8 cellular contexts compared by ENCODE assay signal in the genomic region with DNA sequence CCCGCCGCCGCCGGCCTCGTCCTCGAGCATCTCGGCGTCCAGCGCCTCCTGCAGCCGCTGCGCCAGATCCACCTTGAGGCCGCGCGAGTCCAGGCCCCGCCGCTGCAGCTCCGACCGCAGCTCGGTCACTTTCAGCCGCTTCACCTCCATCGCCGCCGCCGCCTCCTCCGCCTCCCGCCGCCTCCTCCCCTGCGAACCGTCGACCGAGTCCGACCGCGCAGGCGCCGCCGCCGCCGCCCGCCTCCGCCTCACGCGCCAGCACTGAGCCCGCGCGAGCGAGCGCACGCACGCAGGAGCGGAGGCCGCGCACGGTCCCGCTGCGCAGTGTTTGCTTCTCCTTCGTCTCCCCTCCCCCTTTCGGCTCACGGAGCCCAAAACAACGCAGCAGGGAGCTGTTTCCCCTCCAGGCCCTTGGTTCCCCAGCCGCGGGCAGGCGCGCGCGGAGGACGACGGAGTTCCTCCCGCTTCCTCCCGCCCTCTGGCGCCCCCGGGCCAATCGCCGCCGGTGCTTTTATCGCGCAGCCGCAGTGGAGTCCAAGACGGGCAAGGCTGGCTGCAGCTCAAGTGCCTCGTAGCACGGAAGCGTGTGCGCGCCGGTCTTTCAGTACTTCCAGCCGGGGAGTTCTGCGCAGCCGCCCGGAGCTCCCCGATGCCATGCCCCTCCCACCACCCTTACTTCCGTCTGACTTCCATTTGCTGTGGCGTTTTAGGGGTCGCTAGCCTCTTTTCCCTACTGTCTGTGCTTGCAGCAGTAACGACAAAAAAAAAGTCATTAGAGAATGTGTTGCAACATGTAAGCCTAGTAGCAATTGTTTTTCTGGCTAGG. TPM values are rescaled to one million over a fixed set of nuclear protein-coding genes. Genes with fewer than 3 reads are reported as not detected.
A peak's percentile ranks its signal among the peaks of the same experiment; 100 is the strongest.
DNase-seq lines count a peak whose midpoint lies in the region; ATAC-seq and TF ChIP-seq lines count a peak whose summit lies in the region.

A gene (minus strand): TSS at position 451 of the 826 bp plus-strand sequence. CDS start 301 bp downstream, at position 150.

- WGBS in IMR-90 (ENCODE audit: extremely low coverage in 2 of 2, insufficient read length in 1 of 2), 2 experiments: 0% methylated on average over 4 of the region's 94 CpGs; no CpG with 5 or more reads in 1 of the 2 experiments

- H2AK9ac ChIP-seq in IMR-90 (replicated peaks; ENCODE audit: low read depth, low read length, poor library complexity): peak within 1 kb of the TSS; percentile 99

- dilution Hi-C loops in IMR-90 (cut with HindIII; ENCODE audit: low sequenced_read_pairs, unreplicated experiment): no loop called here

- POLR2A ChIA-PET in IMR-90 (lab: Charles Lee; ENCODE audit: unreplicated experiment): interaction anchor here (0.8 to 1.8 kb wide), 7 partner anchors 9 to 129 kb away, joined by 3 to 7 read pairs (median 5); a partner anchor contains a TSS

- H3K23ac ChIP-seq in IMR-90 (ENCODE audit: low read depth, low read length): peak within 1 kb of the TSS; percentile 98

- H4K20me1 ChIP-seq in IMR-90 (ENCODE audit: insufficient read depth, low read length): peaks cover 42% of the 10 kb centered on the region

- H3K56ac ChIP-seq in IMR-90 (ENCODE audit: extremely low read depth, insufficient read depth, low read length): peak within 1 kb of the TSS; percentile 99

- peak within 1 kb of the TSS; percentile 99 for H4K91ac ChIP-seq in IMR-90 (ENCODE audit: insufficient read depth, low read depth, low read length)

- H3K27ac ChIP-seq in IMR-90 (ENCODE audit: insufficient read depth, low read length): peak within 1 kb of the TSS; percentile 96

- H3K9me1 ChIP-seq in IMR-90 (ENCODE audit: insufficient read depth, low read length): 0 out of 2 replicates have a peak, but pooled peaks cover under 1% of the 10 kb centered on the region

- ATAC-seq in GM21528 (IDR thresholded peaks at IDR 0.05; ENCODE audit: low FRiP score, unreplicated experiment): peak; percentile 63
- peak; percentile 85 for ATAC-seq in IMR-90 (ENCODE audit: low read depth)

- H2BK120ac ChIP-seq in IMR-90 (ENCODE audit: low read depth, low read length): peak within 1 kb of the TSS; percentile 95

- CTCF ChIA-PET in IMR-90 (lab: Yijun Ruan, JAX): interaction anchor here (0.6 kb wide), 1 partner anchor 133 kb away, joined by 4 read pairs; no protein-coding TSS in a partner anchor

- H2BK15ac ChIP-seq in IMR-90 (ENCODE audit: low read depth, low read length): peak within 1 kb of the TSS; percentile 93; the same call in 1 of the 3 replicates

- peak within 1 kb of the TSS; percentile 94 for H2AK5ac ChIP-seq in IMR-90 (ENCODE audit: low read depth, low read length)

- in situ Hi-C loops in IMR-90 (cut with MboI; ENCODE audit: low sequenced_read_pairs): no loop called here

- peak within 1 kb of the TSS; percentile 98 for H3K4ac ChIP-seq in IMR-90 (ENCODE audit: low read depth, low read length)

- peaks cover 4% of the 10 kb centered on the region for H3K4me1 ChIP-seq in IMR-90 (ENCODE audit: control insufficient read depth, insufficient read depth, low read length)

- H2AFZ ChIP-seq in IMR-90 (replicated peaks; ENCODE audit: low read length, poor library complexity): peak within 1 kb of the TSS; percentile 98

- H3K4me3 ChIP-seq in IMR-90 (ENCODE audit: insufficient read depth, low read depth, low read length): peak within 1 kb of the TSS; percentile 85
- peak within 1 kb of the TSS; percentile 94 for H3K4me3 ChIP-seq in epithelial cell of esophagus (ENCODE audit: low read length)

- peak within 1 kb of the TSS; percentile 68; the same call in 1 of the 2 replicates for H2BK20ac ChIP-seq in IMR-90 (ENCODE audit: low read depth, low read length)

- no peak for TF ChIP-seq RAD21 in IMR-90 (IDR thresholded peaks at IDR 0.05; ENCODE audit: low read length)

- peak within 1 kb of the TSS; percentile 99 for H3K14ac ChIP-seq in IMR-90 (replicated peaks; ENCODE audit: low read depth, low read length)

- DNase-seq in DMS 273 treated with DMSO at 0.1 percent for 48 hours (lab: John Stamatoyannopoulos, UW) (peak; percentile 94), IMR-90 (peak; percentile 99), OCI-M1 (lab: John Stamatoyannopoulos, UW) (peak; percentile 99), activated T-cell treated with anti-CD3 and anti-CD28 coated beads for 24 hours (ENCODE audit: low read depth) (peak; percentile 97), epithelial cell of esophagus (ENCODE audit: low read depth) (peak; percentile 99), mucosa of gallbladder (ENCODE audit: low spot score) (peak; percentile 99)
- peak; percentile 94 to 97 for DNase-seq in stimulated activated CD8-positive, alpha-beta memory T cell treated with anti-CD3 and anti-CD28 coated beads, Interleukin-4, amount 100 ng/mL, for 4 hours (ENCODE audit: low read depth in 2 of 2, low spot score in 1 of 2)

- TF ChIP-seq POLR2A in IMR-90 (IDR thresholded peaks at IDR 0.05; ENCODE audit: low read depth, low read length): peak; percentile 87

- H3K9me3 ChIP-seq in IMR-90 (ENCODE audit: control insufficient read depth, insufficient read depth, low read length): no peaks in the 10 kb centered on the region

- peak within 1 kb of the TSS; percentile 87 for H3K9ac ChIP-seq in IMR-90 (ENCODE audit: low read depth, low read length)

- no TSS peak for BruUV-seq in IMR-90 (replicated peaks; lab: Mats Ljungman, UMichigan)

- H3K27me3 ChIP-seq in IMR-90 (ENCODE audit: control insufficient read depth, insufficient read depth, low read length): no peaks in the 10 kb centered on the region

- peak within 1 kb of the TSS; percentile 97 for H2BK5ac ChIP-seq in IMR-90 (ENCODE audit: low read depth, low read length, poor library complexity, severe bottlenecking)

- TF ChIP-seq CTCF in IMR-90 (conservative IDR thresholded peaks at IDR 0.05; ENCODE audit: low read depth, low read length): 0 out of 2 replicates have a peak, but pooled peaks have one; percentile 5
- TF ChIP-seq CTCF in epithelial cell of esophagus (IDR thresholded peaks at IDR 0.05; ENCODE audit: insufficient read depth, low read depth, low read length, missing control alignments): no peak

- H4K5ac ChIP-seq in IMR-90 (ENCODE audit: low read depth, low read length): peak within 1 kb of the TSS; percentile 96

- H3K79me1 ChIP-seq in IMR-90 (ENCODE audit: low read depth in 1 of 2, low read length in 2 of 2): peaks cover 14 to 34% of the 10 kb centered on the region in 2 experiments; a peak in 3 of 4 replicates

- H3K36me3 ChIP-seq in IMR-90 (ENCODE audit: control insufficient read depth, insufficient read depth, low read length): peaks cover 15% of the 10 kb centered on the region

- H3K4me2 ChIP-seq in IMR-90 (ENCODE audit: low read depth, low read length): peak within 1 kb of the TSS; percentile 99

- peak within 1 kb of the TSS; percentile 88 for H3K18ac ChIP-seq in IMR-90 (ENCODE audit: low read depth, low read length)

- intact Hi-C loops in IMR-90 (cut with micrococcal nuclease): loop anchor here (5.0 kb wide), 2 partner anchors 35 to 135 kb away; a partner anchor contains a TSS

- H4K8ac ChIP-seq in IMR-90 (ENCODE audit: low read depth in 2 of 2, low read length in 2 of 2): peak within 1 kb of the TSS; percentile 98 to 100

TF ChIP-seq in IMR-90, 13 proteins besides CTCF, POLR2A, EP300 and RAD21:
- TF ChIP-seq CEBPB (IDR thresholded peaks at IDR 0.05; ENCODE audit: low read depth, low read length) (0 out of 2 replicates have a peak, but pooled peaks have one; percentile 13), SMC3 (IDR thresholded peaks at IDR 0.05; ENCODE audit: low read depth, low read length) (no peak), MAZ (IDR thresholded peaks at IDR 0.05; ENCODE audit: borderline replicate concordance, low read depth, low read length) (peak; percentile 74; the same call in 1 of the 2 replicates), MXI1 (IDR thresholded peaks at IDR 0.05; ENCODE audit: borderline replicate concordance, low read depth, low read length) (peak; percentile 46; the same call in 1 of the 2 replicates), NFE2L2 (IDR thresholded peaks at IDR 0.05; ENCODE audit: low read depth, low read length) (no peak), MAFK (IDR thresholded peaks at IDR 0.05; ENCODE audit: low read depth, low read length) (no peak), BHLHE40 (IDR thresholded peaks at IDR 0.05; ENCODE audit: low read depth, low read length) (peak; percentile 84)
- TF ChIP-seq, protein P1, sequence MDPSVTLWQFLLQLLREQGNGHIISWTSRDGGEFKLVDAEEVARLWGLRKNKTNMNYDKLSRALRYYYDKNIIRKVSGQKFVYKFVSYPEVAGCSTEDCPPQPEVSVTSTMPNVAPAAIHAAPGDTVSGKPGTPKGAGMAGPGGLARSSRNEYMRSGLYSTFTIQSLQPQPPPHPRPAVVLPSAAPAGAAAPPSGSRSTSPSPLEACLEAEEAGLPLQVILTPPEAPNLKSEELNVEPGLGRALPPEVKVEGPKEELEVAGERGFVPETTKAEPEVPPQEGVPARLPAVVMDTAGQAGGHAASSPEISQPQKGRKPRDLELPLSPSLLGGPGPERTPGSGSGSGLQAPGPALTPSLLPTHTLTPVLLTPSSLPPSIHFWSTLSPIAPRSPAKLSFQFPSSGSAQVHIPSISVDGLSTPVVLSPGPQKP (IDR thresholded peaks at IDR 0.05; ENCODE audit: borderline replicate concordance, low read depth, low read length): no peak
- TF ChIP-seq, protein P2, sequence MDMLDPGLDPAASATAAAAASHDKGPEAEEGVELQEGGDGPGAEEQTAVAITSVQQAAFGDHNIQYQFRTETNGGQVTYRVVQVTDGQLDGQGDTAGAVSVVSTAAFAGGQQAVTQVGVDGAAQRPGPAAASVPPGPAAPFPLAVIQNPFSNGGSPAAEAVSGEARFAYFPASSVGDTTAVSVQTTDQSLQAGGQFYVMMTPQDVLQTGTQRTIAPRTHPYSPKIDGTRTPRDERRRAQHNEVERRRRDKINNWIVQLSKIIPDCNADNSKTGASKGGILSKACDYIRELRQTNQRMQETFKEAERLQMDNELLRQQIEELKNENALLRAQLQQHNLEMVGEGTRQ (IDR thresholded peaks at IDR 0.05; ENCODE audit: low read depth, low read length): peak; percentile 23; the same call in 1 of the 2 replicates

RNA-seq across cellular contexts. Expression of the gene that starts here (rescaled TPM):
- 3.9 and 5.0 TPM in 2 replicates for total RNA-seq in IMR-90 (2012; rRNA removed)
- 25.5 and 30.2 TPM in 2 replicates for polyA plus RNA-seq in IMR-90 (2012; rRNA removed)
- polyA plus RNA-seq in IMR-90 (2012; cell fraction: cytosol; rRNA removed): 6.1 and 10.8 TPM in 2 replicates
- 5.3 and 17.3 TPM in 2 replicates for polyA plus RNA-seq in IMR-90 (2012; cell fraction: nucleus; rRNA removed; ENCODE audit: low replicate concordance)
- 51.9 TPM for total RNA-seq in mucosa of gallbladder

Comparison
In these comparisons a context has a peak if more than half of its experiments do, and no peak if none do; other contexts are left out.
1. Peak in every context shown above with its lines: DNase-seq, ATAC-seq, H3K4me3 ChIP-seq and H3K27ac ChIP-seq.